ENCODE assay signal across 8 cellular contexts in the genomic region with DNA sequence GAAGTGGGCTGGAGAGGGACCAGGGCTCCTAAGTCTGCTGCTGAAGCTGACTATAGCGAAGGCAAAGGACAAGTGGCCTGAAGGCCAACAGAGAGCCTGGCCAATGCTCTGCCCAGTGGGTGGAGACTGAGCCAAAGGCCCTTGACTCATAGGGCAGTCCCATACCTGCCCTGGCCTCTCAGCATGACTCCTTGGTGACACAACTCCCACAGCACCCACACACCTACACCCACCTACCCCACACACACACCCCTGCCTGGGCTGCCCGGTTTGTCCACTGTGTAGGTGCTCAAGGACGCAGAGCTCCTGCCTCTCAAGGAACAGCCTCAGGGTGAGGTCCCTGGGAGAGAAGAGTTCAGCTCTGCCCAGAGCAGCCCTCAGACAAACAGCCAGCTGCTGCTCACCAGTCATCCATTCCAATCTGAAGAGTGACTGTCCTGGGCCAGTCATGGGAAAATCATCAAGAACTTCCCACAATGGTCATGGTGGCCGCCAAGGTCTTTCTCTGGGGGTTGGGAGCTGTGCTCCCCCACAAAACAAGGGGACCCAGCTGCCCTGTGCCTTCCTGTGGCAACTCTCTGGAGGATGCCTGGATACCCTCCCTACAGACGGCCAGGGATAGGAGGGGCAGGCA. TPM values are rescaled to one million over a fixed set of nuclear protein-coding genes. Genes with fewer than 3 reads are reported as not detected.
DNase-seq lines count a peak whose midpoint lies in the region; FAIRE-seq and TF ChIP-seq lines count a peak whose summit lies in the region.
"Had no signal": no experiment of that assay in that cellular context is flagged by ENCODE, and none has a peak within 500 bp of the region (broad histone marks: within the 10 kb centered on the region; RNA-seq: fewer than 3 reads in every experiment).

No MANE protein-coding gene starts in this region.

- H3K4me1 ChIP-seq in skeletal muscle satellite cell (ENCODE audit: control insufficient read depth, insufficient read depth, low read length), result peaks cover 77% of the 10 kb centered on the region

- H3K9ac ChIP-seq in skeletal muscle satellite cell (ENCODE audit: low read depth, low read length), result peak overlapping the region; percentile 55

- FAIRE-seq in GM12891 (lab: Jason Lieb, UNC), result peak; percentile 69

- H3K36me3 ChIP-seq in skeletal muscle satellite cell (ENCODE audit: insufficient read depth, low read length), result no peaks in the 10 kb centered on the region

- H3K27me3 ChIP-seq in skeletal muscle satellite cell (ENCODE audit: control insufficient read depth, insufficient read depth, low read length), result no peaks in the 10 kb centered on the region

- no peaks in the 10 kb centered on the region for H3K9me3 ChIP-seq in skeletal muscle satellite cell (replicated peaks; ENCODE audit: low read length)

- H3K4me3 ChIP-seq in skeletal muscle satellite cell (ENCODE audit: low read length), result peak overlapping the region; percentile 46

- DNase-seq in GM12891 (ENCODE audit: insufficient read length, low spot score) (no peak), RPMI7951 (ENCODE audit: low read depth) (peak; percentile 78), epithelial cell of prostate (ENCODE audit: low read depth, low spot score) (peak; percentile 83), cerebellar cortex (ENCODE audit: low spot score) (no peak), NCI-H128 (lab: John Stamatoyannopoulos, UW; ENCODE audit: unreplicated experiment) (no peak)
- no peak for DNase-seq in effector CD8-positive, alpha-beta T cell (lab: John Stamatoyannopoulos, UW)

- peak overlapping the region; percentile 95 for H3K27ac ChIP-seq in epithelial cell of prostate

- TF ChIP-seq POLR2A in GM12891 (IDR thresholded peaks at IDR 0.05; ENCODE audit: low read depth, low read length), result no peak

- H3K4me2 ChIP-seq in skeletal muscle satellite cell (ENCODE audit: low read length), result peak overlapping the region; percentile 66

TF ChIP-seq in GM12891, 5 proteins besides CTCF, POLR2A, EP300 and RAD21:
- TF ChIP-seq POU2F2 (IDR thresholded peaks at IDR 0.05; ENCODE audit: low read depth, low read length), result no peak
- no peak for TF ChIP-seq POLR2AphosphoS5 (IDR thresholded peaks at IDR 0.05; ENCODE audit: low read depth, low read length)
- TF ChIP-seq PAX5 (IDR thresholded peaks at IDR 0.05; ENCODE audit: insufficient read depth, low read length, severe bottlenecking), result no peak

RNA-seq across cellular contexts. Expression of gene TNIP1, which starts 5.0 kb away (rescaled TPM):
- polyA plus RNA-seq in GM12891 (2012; ENCODE audit: low read depth, missing spikeins), result 253 TPM
- total RNA-seq in RPMI7951 (2014; rRNA removed; shearing (Covaris generic)), result 96.2 and 106 TPM in 2 replicates
- 61.3 and 64.7 TPM in 2 replicates for total RNA-seq in skeletal muscle satellite cell (2012; rRNA removed)

RNA-seq across cellular contexts. Expression of gene GPX3, which starts 55.4 kb away (rescaled TPM):
- polyA plus RNA-seq in GM12891 (2012; ENCODE audit: low read depth, missing spikeins), result 0.54 TPM
- 3.1 and 4.4 TPM in 2 replicates for total RNA-seq in RPMI7951 (2014; rRNA removed; shearing (Covaris generic))
- total RNA-seq in skeletal muscle satellite cell (2012; rRNA removed), result 4.3 and 15.7 TPM in 2 replicates
- total RNA-seq: T-helper 2 cell treated with Interferon-gamma antibody and Interleukin-4, amounts not matched to agents 100 ng/mL and 5 ng/mL, for 36 hours had no signal

Comparison
In these comparisons a context has a peak if more than half of its experiments do, and no peak if none do; other contexts are left out.
1. DNase-seq: peak in RPMI7951 (single experiment) and epithelial cell of prostate (single experiment); none in GM12891 (single experiment), cerebellar cortex (single experiment), NCI-H128 (single experiment) and effector CD8-positive, alpha-beta T cell (single experiment).